Comparison of ENCODE assay signal across 9 cellular contexts in genomic region chr7:47574473-47575328, GRCh38. TPM values are rescaled to one million over a fixed set of nuclear protein-coding genes. Genes with fewer than 3 reads are reported as not detected.
DNase-seq lines count a peak whose midpoint lies in the region; FAIRE-seq and TF ChIP-seq lines count a peak whose summit lies in the region.
"Had no signal": no experiment of that assay in that cellular context is flagged by ENCODE, and none has a peak within 500 bp of the region (broad histone marks: within the 10 kb centered on the region; RNA-seq: fewer than 3 reads in every experiment).

No MANE protein-coding gene starts in this region.

- no peak overlapping the region for H3K9ac ChIP-seq in kidney (ENCODE audit: low read length in 2 of 2)

- H3K9me3 ChIP-seq in kidney (ENCODE audit: control insufficient read depth in 1 of 2, low read length in 2 of 2), result no peaks in the 10 kb centered on the region
- H3K9me3 ChIP-seq: neutrophil had no signal

- no peak overlapping the region for H3K4me3 ChIP-seq in GM12864 (ENCODE audit: low read depth, low read length)
- H3K4me3 ChIP-seq in kidney (ENCODE audit: low read length in 2 of 2), result peak overlapping the region in 1 of 2 donors; percentile 2

- peak overlapping the region; percentile 90 to 93 for H3K27ac ChIP-seq in kidney (ENCODE audit: low read depth in 2 of 2, low read length in 2 of 2)
- H3K27ac ChIP-seq: neutrophil had no signal

- FAIRE-seq in kidney (lab: Jason Lieb, UNC), result no peak

- intact Hi-C loops in kidney (cut with DNase I), result loop anchor here (10.0 kb wide), 1 partner anchor 130 kb away; no protein-coding TSS in a partner anchor

- TF ChIP-seq CTCF in GM12864 (IDR thresholded peaks at IDR 0.05; ENCODE audit: low read depth, low read length, missing control alignments), result no peak
- TF ChIP-seq CTCF in kidney (IDR thresholded peaks at IDR 0.05; ENCODE audit: borderline replicate concordance, extremely low read depth, insufficient read depth), result no peak

- peaks cover 81 to 91% of the 10 kb centered on the region in 2 donors for H3K4me1 ChIP-seq in kidney (ENCODE audit: control insufficient read depth in 1 of 2, insufficient read depth in 1 of 2, low read depth in 1 of 2, low read length in 2 of 2)

- DNase-seq in GM12864 (ENCODE audit: low read depth), result peak; percentile 69
- peak; percentile 58 for DNase-seq in HCEC 1CT
- peak; percentile 94 for DNase-seq in NAMALWA (ENCODE audit: low spot score)
- DNase-seq in kidney, result no peak
- no peak for DNase-seq in stimulated activated CD4-positive, alpha-beta T cell treated with anti-CD3 and anti-CD28 coated beads, Interleukin-2, amount 100 ng/mL, for 48 hours
- DNase-seq in NK-92 treated with Interleukin-12 subunit alpha and Interleukin-12 subunit beta, amount 100 ng/mL, for 24 hours (lab: John Stamatoyannopoulos, UW), result no peak
- no peak for DNase-seq in NCI-H226
- DNase-seq in NCI-H345 treated with DMSO at 0.1 percent for 48 hours (lab: John Stamatoyannopoulos, UW; ENCODE audit: unreplicated experiment), result no peak

- H3K36me3 ChIP-seq in kidney (ENCODE audit: control insufficient read depth in 1 of 2, insufficient read depth in 2 of 2, low read length in 2 of 2), result peaks cover 0 to 4% of the 10 kb centered on the region in 2 donors
- H3K36me3 ChIP-seq: neutrophil had no signal

RNA-seq across cellular contexts. Expression of gene TNS3, which starts 7.2 kb away (rescaled TPM):
- total RNA-seq in kidney, result 198 TPM
- 38.4 TPM for polyA plus RNA-seq in kidney (ENCODE audit: insufficient read depth, low read depth, low replicate concordance)

Comparison
In these comparisons a context has a peak if more than half of its experiments do, and no peak if none do; other contexts are left out.
1. DNase-seq: peak in GM12864 (single experiment), HCEC 1CT (single experiment) and NAMALWA (single experiment); none in kidney (single experiment), stimulated activated CD4-positive, alpha-beta T cell treated with anti-CD3 and anti-CD28 coated beads, Interleukin-2, amount 100 ng/mL, for 48 hours (0 of 2), NK-92 treated with Interleukin-12 subunit alpha and Interleukin-12 subunit beta, amount 100 ng/mL, for 24 hours (single experiment), NCI-H226 (single experiment) and NCI-H345 treated with DMSO at 0.1 percent for 48 hours (single experiment).